In genomic region chr19:31235806-31236205, GRCh38 we compare ENCODE assay signal across 19 cellular contexts.
DNase-seq lines count a peak whose midpoint lies in the region; ATAC-seq, FAIRE-seq and TF ChIP-seq lines count a peak whose summit lies in the region.
"Had no signal": no experiment of that assay in that cellular context is flagged by ENCODE, and none has a peak within 500 bp of the region (broad histone marks: within the 10 kb centered on the region; RNA-seq: fewer than 3 reads in every experiment).

No MANE protein-coding gene starts in this region.

- POLR2A ChIA-PET in HEK293 (lab: Yijun Ruan, JAX), result no interaction called here
- POLR2A ChIA-PET in PC-3 (lab: Charles Lee; ENCODE audit: unreplicated experiment), result no interaction called here

- H3K27ac ChIP-seq in HEK293 (ENCODE audit: extremely low read depth, low read depth, low read length) (no peak overlapping the region), PC-3 (ENCODE audit: low read length) (no peak overlapping the region)
- H3K27ac ChIP-seq: 22Rv1, BLaER1, C4-2B had no signal

- H3K4me3 ChIP-seq in HEK293 (ENCODE audit: low read depth, low read length), result no peak overlapping the region
- no peak overlapping the region for H3K4me3 ChIP-seq in PC-3 (ENCODE audit: low read length)
- H3K4me3 ChIP-seq in bronchial epithelial cell (ENCODE audit: low read depth, low read length), result no peak overlapping the region
- H3K4me3 ChIP-seq: BLaER1, HAP-1 had no signal

- no peaks in the 10 kb centered on the region for H3F3A ChIP-seq in PC-3 (ENCODE audit: low read length, unreplicated experiment)

- no peak for TF ChIP-seq CTCF in HEK293 (tag by site-specific recombination; IDR thresholded peaks at IDR 0.05)
- no peak for TF ChIP-seq CTCF in PC-3 (conservative IDR thresholded peaks at IDR 0.05; ENCODE audit: low read depth, low read length)
- no peak for TF ChIP-seq CTCF in bronchial epithelial cell (IDR thresholded peaks at IDR 0.05; ENCODE audit: insufficient read depth, low read length, severe bottlenecking)

- intact Hi-C loops in PC-3 (cut with micrococcal nuclease), result no loop called here

- no peaks in the 10 kb centered on the region for H3K79me2 ChIP-seq in PC-3 (ENCODE audit: low read length)

- no peaks in the 10 kb centered on the region for H4K20me1 ChIP-seq in PC-3 (ENCODE audit: low read length)
- H4K20me1 ChIP-seq: BLaER1 had no signal

- H3K27me3 ChIP-seq in PC-3 (ENCODE audit: low read length), result no peaks in the 10 kb centered on the region
- no peaks in the 10 kb centered on the region for H3K27me3 ChIP-seq in bronchial epithelial cell (ENCODE audit: control insufficient read depth, insufficient read depth, low read length)
- H3K27me3 ChIP-seq: BLaER1 had no signal

- ATAC-seq in PC-3 (no peak), HG02981 (IDR thresholded peaks at IDR 0.05; ENCODE audit: unreplicated experiment) (no peak)
- ATAC-seq: CD8-positive, alpha-beta T cell had no signal

- no peak overlapping the region for H3K4me2 ChIP-seq in PC-3 (ENCODE audit: low read length)
- H3K4me2 ChIP-seq: BLaER1 had no signal

- BruUV-seq in PC-3 (replicated peaks; lab: Mats Ljungman, UMichigan), result no TSS peak

- no peak overlapping the region for H3K9ac ChIP-seq in PC-3 (ENCODE audit: low read length)
- H3K9ac ChIP-seq: BLaER1 had no signal

- H3K9me3 ChIP-seq in HEK293 (ENCODE audit: control insufficient read depth, insufficient read depth, low read depth, low read length) (peaks cover 3% of the 10 kb centered on the region; the same call in 1 of the 2 replicates), PC-3 (ENCODE audit: low read length) (no peaks in the 10 kb centered on the region)
- H3K9me3 ChIP-seq: HAP-1 had no signal

- H3K9me2 ChIP-seq in PC-3 (replicated peaks; ENCODE audit: low read length), result no peaks in the 10 kb centered on the region

- H2AFZ ChIP-seq in PC-3 (ENCODE audit: low read length), result no peak overlapping the region

- H3K4me1 ChIP-seq in HEK293 (ENCODE audit: control insufficient read depth, insufficient read depth, low read length) (no peaks in the 10 kb centered on the region), PC-3 (ENCODE audit: insufficient read depth, low read length) (no peaks in the 10 kb centered on the region)
- H3K4me1 ChIP-seq: BLaER1, Caco-2, HAP-1 had no signal

- CTCF ChIA-PET in HEK293 (lab: Yijun Ruan, JAX) (interaction anchor here (0.6 to 1.2 kb wide), 2 partner anchors 181 to 1089 kb away, joined by 3 to 4 read pairs; no protein-coding TSS in a partner anchor), PC-3 (lab: Charles Lee) (no interaction called here)

- H3K36me3 ChIP-seq in HEK293 (ENCODE audit: control insufficient read depth in 2 of 2, insufficient read depth in 1 of 2, low read length in 2 of 2) (0 out of 3 replicates have a peak, but pooled peaks cover 0 to 6% of the 10 kb centered on the region in 2 experiments), PC-3 (ENCODE audit: low read depth, low read length) (no peaks in the 10 kb centered on the region), bronchial epithelial cell (ENCODE audit: control insufficient read depth, insufficient read depth, low read length) (no peaks in the 10 kb centered on the region)
- H3K36me3 ChIP-seq: BLaER1, HAP-1 had no signal

- DNase-seq in PC-3 (peak; percentile 4), bronchial epithelial cell (ENCODE audit: low read depth) (peak; percentile 89), NCI-H1417 (lab: John Stamatoyannopoulos, UW) (no peak), SW 1271 (lab: John Stamatoyannopoulos, UW) (no peak)
- DNase-seq: Caco-2; CD4-positive, CD25-positive, alpha-beta regulatory T cell; CD8-positive, alpha-beta T cell; DMS153; DND-41; GOT3 had no signal

- no peak for FAIRE-seq in bronchial epithelial cell (lab: Jason Lieb, UNC)
- FAIRE-seq: A204.1, G401.6, GM12892 had no signal

TF ChIP-seq in HEK293, 187 proteins besides CTCF, POLR2A, EP300 and RAD21:
- TF ChIP-seq SCRT2 (tag by site-specific recombination; IDR thresholded peaks at IDR 0.05), result peak; percentile 55; the same call in 1 of the 2 replicates
- TF ChIP-seq ZNF473 (tag by site-specific recombination; IDR thresholded peaks at IDR 0.05), result no peak

Comparison
In these comparisons a context has a peak if more than half of its experiments do, and no peak if none do; other contexts are left out.
1. DNase-seq: peak in PC-3 (single experiment) and bronchial epithelial cell (single experiment); none in NCI-H1417 (0 of 3) and SW 1271 (0 of 2).